Comparison of ENCODE assay signal across 13 cellular contexts in the genomic region with DNA sequence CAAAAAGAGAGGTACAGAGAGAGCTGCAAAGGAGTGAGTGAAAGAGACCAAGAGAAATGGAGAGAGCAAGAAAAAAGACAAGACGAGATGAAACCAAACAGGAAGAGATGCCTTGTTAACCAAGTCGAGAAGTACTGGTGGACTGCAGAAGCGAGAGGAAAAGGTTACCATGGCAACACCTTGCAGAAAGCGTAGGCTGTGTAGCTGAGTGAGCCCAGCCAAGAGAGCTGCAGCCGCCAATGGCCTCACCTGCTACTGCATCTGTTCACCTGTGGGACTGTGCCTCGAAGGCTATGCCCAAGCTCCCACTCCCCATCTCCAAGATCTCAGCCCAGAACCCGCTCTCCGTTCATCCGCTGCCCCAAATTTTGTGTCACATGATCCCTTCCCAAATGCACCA.
DNase-seq lines count a peak whose midpoint lies in the region; ATAC-seq and TF ChIP-seq lines count a peak whose summit lies in the region.
"Had no signal": no experiment of that assay in that cellular context is flagged by ENCODE, and none has a peak within 500 bp of the region (broad histone marks: within the 10 kb centered on the region; RNA-seq: fewer than 3 reads in every experiment).

No MANE protein-coding gene starts in this region.

- H3K36me3 ChIP-seq in heart left ventricle (no peaks in the 10 kb centered on the region), upper lobe of left lung (no peaks in the 10 kb centered on the region)
- H3K36me3 ChIP-seq: BE2C, cardiac muscle cell, MG63 had no signal

- H3K27me3 ChIP-seq in heart left ventricle, result no peaks in the 10 kb centered on the region
- H3K27me3 ChIP-seq in upper lobe of left lung, result no peaks in the 10 kb centered on the region
- H3K27me3 ChIP-seq: BE2C, cardiac muscle cell, MG63 had no signal

- H3K4me3 ChIP-seq in heart left ventricle, result no peak overlapping the region
- H3K4me3 ChIP-seq in upper lobe of left lung, result no peak overlapping the region
- H3K4me3 ChIP-seq: cardiac muscle cell, MG63 had no signal

- H3K4me1 ChIP-seq in heart left ventricle (no peaks in the 10 kb centered on the region), upper lobe of left lung (no peaks in the 10 kb centered on the region)
- H3K4me1 ChIP-seq: BE2C had no signal

- H3K27ac Mint-ChIP-seq in activated CD4-positive, alpha-beta T cell treated with anti-CD3 and anti-CD28 coated beads, Interleukin-2, amount 10 ng/mL, durations not matched to agents 7 days and 5 days, result no peak overlapping the region
- peak overlapping the region; percentile 31 for H3K27ac Mint-ChIP-seq in activated CD8-positive, alpha-beta T cell treated with anti-CD3 and anti-CD28 coated beads for 36 hours
- H3K27ac Mint-ChIP-seq in stimulated activated memory B cell treated with anti-CD40 and anti-IgM and Interleukin-4, amounts not matched to agents 10 μg/mL and 1 μg/mL and 100 μg/mL, for 72 hours, result no peak overlapping the region
- H3K27ac Mint-ChIP-seq: mesothelial cell of epicardium had no signal

- intact Hi-C loops in activated CD8-positive, alpha-beta T cell treated with anti-CD3 and anti-CD28 coated beads for 36 hours (cut with micrococcal nuclease), result no loop called here
- intact Hi-C loops in heart left ventricle (cut with DNase I), result no loop called here

- ATAC-seq in HG02678 (IDR thresholded peaks at IDR 0.05; ENCODE audit: unreplicated experiment) (peak; percentile 67), heart left ventricle (no peak), HG02763 (IDR thresholded peaks at IDR 0.05; ENCODE audit: unreplicated experiment) (no peak), upper lobe of left lung (ENCODE audit: low FRiP score in 2 of 2) (no peak)
- peak; percentile 87 for ATAC-seq in activated CD8-positive, alpha-beta T cell treated with anti-CD3 and anti-CD28 coated beads for 36 hours
- peak; percentile 68 for ATAC-seq in stimulated activated memory B cell treated with anti-CD40 and anti-IgM and Interleukin-4, amounts not matched to agents 10 μg/mL and 1 μg/mL and 100 μg/mL, for 72 hours

- POLR2A ChIA-PET in activated CD4-positive, alpha-beta T cell treated with anti-CD3 and anti-CD28 coated beads, Interleukin-2, amount 10 ng/mL, durations not matched to agents 7 days and 5 days (lab: Charles Lee), result no interaction called here
- POLR2A ChIA-PET in activated CD8-positive, alpha-beta T cell treated with anti-CD3 and anti-CD28 coated beads for 36 hours (lab: Charles Lee), result interaction anchor here (0.9 kb wide), 1 partner anchor 9 kb away, joined by 3 read pairs; no protein-coding TSS in a partner anchor

- TF ChIP-seq EP300 in upper lobe of left lung (IDR thresholded peaks at IDR 0.05), result no peak

- H3K27me3 Mint-ChIP-seq in activated CD4-positive, alpha-beta T cell treated with anti-CD3 and anti-CD28 coated beads, Interleukin-2, amount 10 ng/mL, durations not matched to agents 7 days and 5 days, result no peaks in the 10 kb centered on the region
- H3K27me3 Mint-ChIP-seq in activated CD8-positive, alpha-beta T cell treated with anti-CD3 and anti-CD28 coated beads for 36 hours, result no peaks in the 10 kb centered on the region
- no peaks in the 10 kb centered on the region for H3K27me3 Mint-ChIP-seq in stimulated activated memory B cell treated with anti-CD40 and anti-IgM and Interleukin-4, amounts not matched to agents 10 μg/mL and 1 μg/mL and 100 μg/mL, for 72 hours

- CTCF ChIA-PET in activated CD4-positive, alpha-beta T cell treated with anti-CD3 and anti-CD28 coated beads, Interleukin-2, amount 10 ng/mL, durations not matched to agents 7 days and 5 days (lab: Charles Lee), result interaction anchor here (0.6 kb wide), 1 partner anchor 204 kb away, joined by 3 read pairs; no protein-coding TSS in a partner anchor
- CTCF ChIA-PET in activated CD8-positive, alpha-beta T cell treated with anti-CD3 and anti-CD28 coated beads for 36 hours (lab: Charles Lee), result no interaction called here

- H3K4me1 Mint-ChIP-seq in activated CD4-positive, alpha-beta T cell treated with anti-CD3 and anti-CD28 coated beads, Interleukin-2, amount 10 ng/mL, durations not matched to agents 7 days and 5 days, result peaks cover 15% of the 10 kb centered on the region
- peaks cover 13% of the 10 kb centered on the region for H3K4me1 Mint-ChIP-seq in activated CD8-positive, alpha-beta T cell treated with anti-CD3 and anti-CD28 coated beads for 36 hours (ENCODE audit: low read depth)
- peaks cover 16% of the 10 kb centered on the region for H3K4me1 Mint-ChIP-seq in stimulated activated memory B cell treated with anti-CD40 and anti-IgM and Interleukin-4, amounts not matched to agents 10 μg/mL and 1 μg/mL and 100 μg/mL, for 72 hours
- H3K4me1 Mint-ChIP-seq: mesothelial cell of epicardium had no signal

- 76 to 86% (median 80%) methylated on average over 9 of the region's 9 CpGs for WGBS in heart left ventricle, 4 donors
- 73 to 83% methylated on average over 9 of the region's 9 CpGs for WGBS in upper lobe of left lung, 2 donors

- TF ChIP-seq CTCF in activated CD8-positive, alpha-beta T cell treated with anti-CD3 and anti-CD28 coated beads for 36 hours (IDR thresholded peaks at IDR 0.05), result no peak
- TF ChIP-seq CTCF in heart left ventricle (IDR thresholded peaks at IDR 0.05), result no peak
- no peak for TF ChIP-seq CTCF in upper lobe of left lung (IDR thresholded peaks at IDR 0.05)

- no peak overlapping the region for H3K4me3 Mint-ChIP-seq in activated CD4-positive, alpha-beta T cell treated with anti-CD3 and anti-CD28 coated beads, Interleukin-2, amount 10 ng/mL, durations not matched to agents 7 days and 5 days
- no peak overlapping the region for H3K4me3 Mint-ChIP-seq in activated CD8-positive, alpha-beta T cell treated with anti-CD3 and anti-CD28 coated beads for 36 hours
- H3K4me3 Mint-ChIP-seq in stimulated activated memory B cell treated with anti-CD40 and anti-IgM and Interleukin-4, amounts not matched to agents 10 μg/mL and 1 μg/mL and 100 μg/mL, for 72 hours, result no peak overlapping the region
- H3K4me3 Mint-ChIP-seq: mesothelial cell of epicardium had no signal

- no peaks in the 10 kb centered on the region for H3K9me3 Mint-ChIP-seq in activated CD4-positive, alpha-beta T cell treated with anti-CD3 and anti-CD28 coated beads, Interleukin-2, amount 10 ng/mL, durations not matched to agents 7 days and 5 days
- H3K9me3 Mint-ChIP-seq in activated CD8-positive, alpha-beta T cell treated with anti-CD3 and anti-CD28 coated beads for 36 hours, result no peaks in the 10 kb centered on the region
- H3K9me3 Mint-ChIP-seq in stimulated activated memory B cell treated with anti-CD40 and anti-IgM and Interleukin-4, amounts not matched to agents 10 μg/mL and 1 μg/mL and 100 μg/mL, for 72 hours, result no peaks in the 10 kb centered on the region
- H3K9me3 Mint-ChIP-seq: mesothelial cell of epicardium had no signal

- DNase-seq in activated CD4-positive, alpha-beta T cell treated with anti-CD3 and anti-CD28 coated beads, Interleukin-2, amount 10 ng/mL, durations not matched to agents 7 days and 5 days, result peak; percentile 42
- DNase-seq in activated CD4-positive, alpha-beta T cell treated with anti-CD3 and anti-CD28 coated beads for 4 hours, result no peak
- peak; percentile 54 for DNase-seq in activated CD8-positive, alpha-beta T cell treated with anti-CD3 and anti-CD28 coated beads for 36 hours
- DNase-seq in heart left ventricle (no peak), upper lobe of left lung (no peak)
- DNase-seq: BE2C, MG63, SHP77 had no signal

- H3K9me3 ChIP-seq in heart left ventricle (no peaks in the 10 kb centered on the region), upper lobe of left lung (no peaks in the 10 kb centered on the region)
- H3K9me3 ChIP-seq: BE2C, MG63 had no signal

- H3K27ac ChIP-seq in heart left ventricle (no peak overlapping the region), upper lobe of left lung (no peak overlapping the region)
- H3K27ac ChIP-seq: cardiac muscle cell had no signal

- no peaks in the 10 kb centered on the region for H3K36me3 Mint-ChIP-seq in activated CD4-positive, alpha-beta T cell treated with anti-CD3 and anti-CD28 coated beads, Interleukin-2, amount 10 ng/mL, durations not matched to agents 7 days and 5 days (ENCODE audit: low read depth)
- no peaks in the 10 kb centered on the region for H3K36me3 Mint-ChIP-seq in activated CD8-positive, alpha-beta T cell treated with anti-CD3 and anti-CD28 coated beads for 36 hours (ENCODE audit: low read depth)
- peaks cover 22% of the 10 kb centered on the region for H3K36me3 Mint-ChIP-seq in stimulated activated memory B cell treated with anti-CD40 and anti-IgM and Interleukin-4, amounts not matched to agents 10 μg/mL and 1 μg/mL and 100 μg/mL, for 72 hours
- H3K36me3 Mint-ChIP-seq: mesothelial cell of epicardium had no signal

- TF ChIP-seq POLR2A in heart left ventricle (IDR thresholded peaks at IDR 0.05) (no peak), upper lobe of left lung (IDR thresholded peaks at IDR 0.05) (no peak)

Comparison
In these comparisons a context has a peak if more than half of its experiments do, and no peak if none do; other contexts are left out.
1. DNase-seq: peak in activated CD4-positive, alpha-beta T cell treated with anti-CD3 and anti-CD28 coated beads, Interleukin-2, amount 10 ng/mL, durations not matched to agents 7 days and 5 days (single experiment) and activated CD8-positive, alpha-beta T cell treated with anti-CD3 and anti-CD28 coated beads for 36 hours (single experiment); none in activated CD4-positive, alpha-beta T cell treated with anti-CD3 and anti-CD28 coated beads for 4 hours (0 of 2), heart left ventricle (0 of 5) and upper lobe of left lung (0 of 2).
2. ATAC-seq: peak in HG02678 (single experiment), activated CD8-positive, alpha-beta T cell treated with anti-CD3 and anti-CD28 coated beads for 36 hours (single experiment) and stimulated activated memory B cell treated with anti-CD40 and anti-IgM and Interleukin-4, amounts not matched to agents 10 μg/mL and 1 μg/mL and 100 μg/mL, for 72 hours (single experiment); none in heart left ventricle (0 of 4), HG02763 (single experiment) and upper lobe of left lung (0 of 2).